Comparison of ENCODE assay signal across 34 cellular contexts in the genomic region with DNA sequence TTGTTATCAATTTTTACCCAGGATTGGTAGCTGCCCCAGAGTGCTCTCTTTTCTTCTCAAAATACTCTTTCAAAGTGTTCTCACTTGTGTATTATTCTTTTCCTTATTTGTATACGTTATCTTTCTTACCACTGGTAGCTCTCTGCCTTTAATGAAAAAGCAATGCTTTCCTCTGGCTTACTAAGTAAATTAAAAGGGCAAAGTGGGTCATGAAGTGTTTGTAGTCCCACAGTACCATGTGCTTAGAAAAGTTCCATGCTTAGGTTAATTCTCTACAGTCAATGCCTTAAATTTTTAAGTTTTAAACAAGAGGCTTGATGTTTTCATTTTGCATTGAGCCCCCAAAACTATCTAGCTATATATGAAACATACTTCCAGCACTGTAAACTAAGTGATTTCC.
DNase-seq lines count a peak whose midpoint lies in the region; ATAC-seq, FAIRE-seq and TF ChIP-seq lines count a peak whose summit lies in the region.
"Had no signal": no experiment of that assay in that cellular context is flagged by ENCODE, and none has a peak within 500 bp of the region (broad histone marks: within the 10 kb centered on the region; RNA-seq: fewer than 3 reads in every experiment).

No MANE protein-coding gene starts in this region.

- H2AFZ ChIP-seq in HepG2 (ENCODE audit: low read length) = no peak overlapping the region
- peak overlapping the region; percentile 54; the same call in 1 of the 2 replicates for H2AFZ ChIP-seq in Karpas-422 (ENCODE audit: low read length)

- TF ChIP-seq CTCF in right lobe of liver (IDR thresholded peaks at IDR 0.05) (no peak), HepG2 (CRISPR knock-in tag; IDR thresholded peaks at IDR 0.05) (no peak), D721Med (IDR thresholded peaks at IDR 0.05; ENCODE audit: insufficient read depth, missing control alignments) (no peak)

- POLR2A ChIA-PET in HepG2 (lab: Yijun Ruan, JAX) = no interaction called here

- intact Hi-C loops in right lobe of liver (cut with DNase I) = no loop called here
- intact Hi-C loops in HepG2 (cut with micrococcal nuclease; ENCODE audit: unreplicated experiment) = no loop called here
- intact Hi-C loops in posterior cingulate gyrus (cut with DNase I) = no loop called here

- H3K4me2 ChIP-seq in HepG2 (ENCODE audit: low read depth, low read length) (no peak overlapping the region), Karpas-422 (ENCODE audit: low read depth, low read length, poor library complexity, severe bottlenecking) (no peak overlapping the region)
- H3K4me2 ChIP-seq: A549; BLaER1; BLaER1 treated with 17β-estradiol and CSF1 and Interleukin-3, amounts not matched to agents 10 nM and 100 nM had no signal

- H3K4me1 ChIP-seq in right lobe of liver (peaks cover 0 to 11% (median 3%) of the 10 kb centered on the region in 4 donors), HepG2 (ENCODE audit: insufficient read depth, low read length) (no peaks in the 10 kb centered on the region), Karpas-422 (ENCODE audit: low read length) (peaks cover 44% of the 10 kb centered on the region)
- H3K4me1 ChIP-seq: A549, BE2C, Caco-2 had no signal

- DNase-seq in right lobe of liver (no peak), HepG2 (ENCODE audit: low spot score) (no peak), D721Med (ENCODE audit: insufficient read length, low spot score) (no peak), Karpas-422 (no peak), left lobe of liver (ENCODE audit: low spot score) (no peak), HuH-7.5 (ENCODE audit: low spot score) (no peak), posterior cingulate gyrus (no peak), NCI-H345 (lab: John Stamatoyannopoulos, UW) (no peak)
- DNase-seq: 8988T; ACHN; AML-193; BE2C; C1 segment of cervical spinal cord; Caco-2; Calu3; CD4-positive, alpha-beta memory T cell; CD4-positive, alpha-beta T cell; CD4-positive, CD25-positive, alpha-beta regulatory T cell; CD8-positive, alpha-beta memory T cell; CD8-positive, alpha-beta T cell; COR-L47; DMS 273 treated with DMSO at 0.1 percent for 48 hours; DMS153; DMS53; DMS79; DMS79 treated with DMSO at 0.1 percent for 48 hours; DND-41; EL had no signal

- no peaks in the 10 kb centered on the region for H3K9me2 ChIP-seq in Karpas-422 (replicated peaks; ENCODE audit: insufficient read depth, low read length)

- H3K27me3 ChIP-seq in right lobe of liver = no peaks in the 10 kb centered on the region
- no peaks in the 10 kb centered on the region for H3K27me3 ChIP-seq in HepG2 (ENCODE audit: control insufficient read depth in 1 of 2, insufficient read depth in 2 of 2, low read length in 2 of 2)
- no peaks in the 10 kb centered on the region for H3K27me3 ChIP-seq in Karpas-422 (ENCODE audit: low read length)
- H3K27me3 ChIP-seq: BE2C; BLaER1; BLaER1 treated with 17β-estradiol and CSF1 and Interleukin-3, amounts not matched to agents 10 nM and 100 nM had no signal

- H3K4me3 ChIP-seq in right lobe of liver (no peak overlapping the region), HepG2 (replicated peaks in 1 of 3; ENCODE audit: insufficient read depth in 1 of 3, low read depth in 2 of 3, low read length in 3 of 3) (no peak overlapping the region), Karpas-422 (ENCODE audit: low read length) (no peak overlapping the region)
- H3K4me3 ChIP-seq: A549; BLaER1; BLaER1 treated with 17β-estradiol and CSF1 and Interleukin-3, amounts not matched to agents 10 nM and 100 nM had no signal

- H3K27ac ChIP-seq in right lobe of liver (no peak overlapping the region), HepG2 (ENCODE audit: extremely low read length, insufficient read depth, low read length) (no peak overlapping the region), Karpas-422 (ENCODE audit: low read length) (peak overlapping the region; percentile 36; the same call in 1 of the 2 replicates)
- H3K27ac ChIP-seq: 22Rv1; A549; BLaER1; BLaER1 treated with 17β-estradiol and CSF1 and Interleukin-3, amounts not matched to agents 10 nM and 100 nM; C4-2B had no signal

- no peaks in the 10 kb centered on the region for H3K9me3 ChIP-seq in right lobe of liver
- H3K9me3 ChIP-seq in HepG2 (ENCODE audit: low read length) = peaks cover 55% of the 10 kb centered on the region
- no peaks in the 10 kb centered on the region for H3K9me3 ChIP-seq in Karpas-422 (ENCODE audit: low read length)
- H3K9me3 ChIP-seq: A549, BE2C, Caco-2 had no signal

- H3K79me2 ChIP-seq in HepG2 (ENCODE audit: insufficient read depth, low read length) = no peaks in the 10 kb centered on the region
- H3K79me2 ChIP-seq in Karpas-422 (ENCODE audit: low read length) = no peaks in the 10 kb centered on the region

- no peaks in the 10 kb centered on the region for H4K20me1 ChIP-seq in HepG2 (ENCODE audit: insufficient read depth, low read length)
- no peaks in the 10 kb centered on the region for H4K20me1 ChIP-seq in Karpas-422 (ENCODE audit: insufficient read depth, low read depth, low read length)
- H4K20me1 ChIP-seq: BLaER1; BLaER1 treated with 17β-estradiol and CSF1 and Interleukin-3, amounts not matched to agents 10 nM and 100 nM had no signal

- FAIRE-seq in HepG2 (lab: Jason Lieb, UNC) (no peak), D721Med (lab: Jason Lieb, UNC) (peak; percentile 61)
- FAIRE-seq: A204.1, A549 had no signal

- CTCF ChIA-PET in HepG2 (lab: Yijun Ruan, JAX; ENCODE audit: low intra/inter-chr PET ratio, low total read pairs) = no interaction called here

- no TSS peak for BruUV-seq in HepG2 (replicated peaks; lab: Mats Ljungman, UMichigan)

- in situ Hi-C loops in HepG2 (cut with HindIII; ENCODE audit: extremely low pct_ligation_motif_present, low pct_unique_long_range_greater_than_20kb) = no loop called here

- TF ChIP-seq POLR2A in right lobe of liver (IDR thresholded peaks at IDR 0.05) = no peak
- TF ChIP-seq POLR2A in HepG2 (IDR thresholded peaks at IDR 0.05; ENCODE audit: insufficient read depth in 1 of 2, low read depth in 2 of 2, low read length in 2 of 2) = no peak

- TF ChIP-seq EP300 in HepG2 (IDR thresholded peaks at IDR 0.05; ENCODE audit: low read depth in 2 of 2, low read length in 2 of 2) (no peak), HepG2 (CRISPR knock-in tag; IDR thresholded peaks at IDR 0.05; ENCODE audit: borderline replicate concordance) (no peak)

- peak in 3 of 4 donors; percentile 33 to 76 (median 54) for ATAC-seq in right lobe of liver
- no peak for ATAC-seq in HepG2
- ATAC-seq in left lobe of liver = peak; percentile 67
- ATAC-seq: A549; CD8-positive, alpha-beta T cell had no signal

- 18% methylated on average over 1 of the region's 1 CpG for WGBS in right lobe of liver (ENCODE audit: insufficient coverage, low coverage, low lambda C conversion rate, missing lambda C conversion rate)
- WGBS in HepG2 (ENCODE audit: low lambda C conversion rate) = 24% methylated on average over 1 of the region's 1 CpG

- TF ChIP-seq RAD21 in HepG2 (CRISPR knock-in tag; IDR thresholded peaks at IDR 0.05) = no peak

- no peaks in the 10 kb centered on the region for H3K36me3 ChIP-seq in right lobe of liver
- no peaks in the 10 kb centered on the region for H3K36me3 ChIP-seq in HepG2 (replicated peaks in 1 of 2; ENCODE audit: control insufficient read depth in 1 of 2, insufficient read depth in 2 of 2, low read length in 2 of 2)
- no peaks in the 10 kb centered on the region for H3K36me3 ChIP-seq in Karpas-422 (ENCODE audit: insufficient read depth, low read length)
- H3K36me3 ChIP-seq: BE2C; BLaER1; BLaER1 treated with 17β-estradiol and CSF1 and Interleukin-3, amounts not matched to agents 10 nM and 100 nM had no signal

- no peak overlapping the region for H3K9ac ChIP-seq in HepG2 (ENCODE audit: insufficient read depth, low read depth, low read length)
- no peak overlapping the region for H3K9ac ChIP-seq in Karpas-422 (ENCODE audit: low read length)
- H3K9ac ChIP-seq: BLaER1; BLaER1 treated with 17β-estradiol and CSF1 and Interleukin-3, amounts not matched to agents 10 nM and 100 nM had no signal

TF ChIP-seq in HepG2, 621 proteins besides CTCF, POLR2A, EP300 and RAD21:
- TF ChIP-seq SETDB1 (CRISPR knock-in tag; IDR thresholded peaks at IDR 0.05; ENCODE audit: borderline replicate concordance) (no peak), ZNF547 (CRISPR knock-in tag; IDR thresholded peaks at IDR 0.05) (no peak)
- TF ChIP-seq, protein P1, sequence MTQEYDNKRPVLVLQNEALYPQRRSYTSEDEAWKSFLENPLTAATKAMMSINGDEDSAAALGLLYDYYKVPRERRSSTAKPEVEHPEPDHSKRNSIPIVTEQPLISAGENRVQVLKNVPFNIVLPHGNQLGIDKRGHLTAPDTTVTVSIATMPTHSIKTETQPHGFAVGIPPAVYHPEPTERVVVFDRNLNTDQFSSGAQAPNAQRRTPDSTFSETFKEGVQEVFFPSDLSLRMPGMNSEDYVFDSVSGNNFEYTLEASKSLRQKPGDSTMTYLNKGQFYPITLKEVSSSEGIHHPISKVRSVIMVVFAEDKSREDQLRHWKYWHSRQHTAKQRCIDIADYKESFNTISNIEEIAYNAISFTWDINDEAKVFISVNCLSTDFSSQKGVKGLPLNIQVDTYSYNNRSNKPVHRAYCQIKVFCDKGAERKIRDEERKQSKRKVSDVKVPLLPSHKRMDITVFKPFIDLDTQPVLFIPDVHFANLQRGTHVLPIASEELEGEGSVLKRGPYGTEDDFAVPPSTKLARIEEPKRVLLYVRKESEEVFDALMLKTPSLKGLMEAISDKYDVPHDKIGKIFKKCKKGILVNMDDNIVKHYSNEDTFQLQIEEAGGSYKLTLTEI (CRISPR knock-in tag; conservative IDR thresholded peaks at IDR 0.05) = no peak
